Comparison of ENCODE assay signal across 1 cellular context in genomic region chr19:10602330-10603083, GRCh38.
TF ChIP-seq lines count a peak whose summit lies in the region.

No MANE protein-coding gene starts in this region.

TF ChIP-seq in HepG2, 621 proteins besides CTCF, POLR2A, EP300 and RAD21 (continued from another document and continues in another):
- TF ChIP-seq, protein P1, sequence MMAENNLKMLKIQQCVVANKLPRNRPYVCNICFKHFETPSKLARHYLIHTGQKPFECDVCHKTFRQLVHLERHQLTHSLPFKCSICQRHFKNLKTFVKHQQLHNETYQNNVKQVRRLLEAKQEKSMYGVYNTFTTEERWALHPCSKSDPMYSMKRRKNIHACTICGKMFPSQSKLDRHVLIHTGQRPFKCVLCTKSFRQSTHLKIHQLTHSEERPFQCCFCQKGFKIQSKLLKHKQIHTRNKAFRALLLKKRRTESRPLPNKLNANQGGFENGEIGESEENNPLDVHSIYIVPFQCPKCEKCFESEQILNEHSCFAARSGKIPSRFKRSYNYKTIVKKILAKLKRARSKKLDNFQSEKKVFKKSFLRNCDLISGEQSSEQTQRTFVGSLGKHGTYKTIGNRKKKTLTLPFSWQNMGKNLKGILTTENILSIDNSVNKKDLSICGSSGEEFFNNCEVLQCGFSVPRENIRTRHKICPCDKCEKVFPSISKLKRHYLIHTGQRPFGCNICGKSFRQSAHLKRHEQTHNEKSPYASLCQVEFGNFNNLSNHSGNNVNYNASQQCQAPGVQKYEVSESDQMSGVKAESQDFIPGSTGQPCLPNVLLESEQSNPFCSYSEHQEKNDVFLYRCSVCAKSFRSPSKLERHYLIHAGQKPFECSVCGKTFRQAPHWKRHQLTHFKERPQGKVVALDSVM (CRISPR knock-in tag; IDR thresholded peaks at IDR 0.05): no peak
- TF ChIP-seq, protein P2, sequence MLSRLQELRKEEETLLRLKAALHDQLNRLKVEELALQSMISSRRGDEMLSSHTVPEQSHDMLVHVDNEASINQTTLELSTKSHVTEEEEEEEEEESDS (CRISPR knock-in tag; IDR thresholded peaks at IDR 0.05; ENCODE audit: borderline replicate concordance): no peak
- TF ChIP-seq NCOA1 (CRISPR knock-in tag; IDR thresholded peaks at IDR 0.05) (no peak), NCOR1 (IDR thresholded peaks at IDR 0.05; ENCODE audit: borderline replicate concordance, low read length) (no peak), STAG1 (CRISPR knock-in tag; IDR thresholded peaks at IDR 0.05) (no peak), ZNF740 (CRISPR knock-in tag; IDR thresholded peaks at IDR 0.05) (no peak), ZNF746 (CRISPR knock-in tag; IDR thresholded peaks at IDR 0.05) (no peak), ZNF205 (CRISPR knock-in tag; IDR thresholded peaks at IDR 0.05) (no peak), ZNF317 (CRISPR knock-in tag; IDR thresholded peaks at IDR 0.05) (no peak), KLF9 (CRISPR knock-in tag; IDR thresholded peaks at IDR 0.05; ENCODE audit: low read depth) (no peak), BRF2 (CRISPR knock-in tag; IDR thresholded peaks at IDR 0.05) (no peak), ZFP36L2 (CRISPR knock-in tag; IDR thresholded peaks at IDR 0.05) (0 out of 2 replicates have a peak, but pooled peaks have one; percentile 33), ERF (CRISPR knock-in tag; IDR thresholded peaks at IDR 0.05) (0 out of 2 replicates have a peak, but pooled peaks have one; percentile 16), NKX3-1 (CRISPR knock-in tag; IDR thresholded peaks at IDR 0.05) (no peak), BHLHE40 (IDR thresholded peaks at IDR 0.05; ENCODE audit: low read length) (no peak), ZFY (CRISPR knock-in tag; IDR thresholded peaks at IDR 0.05) (peak; percentile 49; the same call in 1 of the 2 replicates), NFKBIZ (CRISPR knock-in tag; IDR thresholded peaks at IDR 0.05) (no peak), ZGPAT (CRISPR knock-in tag; IDR thresholded peaks at IDR 0.05) (0 out of 2 replicates have a peak, but pooled peaks have one; percentile 34), ZBTB3 (CRISPR knock-in tag; IDR thresholded peaks at IDR 0.05; ENCODE audit: borderline replicate concordance, low read depth) (no peak), SMC3 (IDR thresholded peaks at IDR 0.05; ENCODE audit: low read length) (no peak), ZNF609 (CRISPR knock-in tag; IDR thresholded peaks at IDR 0.05; ENCODE audit: borderline replicate concordance) (no peak), ZFP90 (CRISPR knock-in tag; IDR thresholded peaks at IDR 0.05; ENCODE audit: borderline replicate concordance) (no peak), ZZZ3 (CRISPR knock-in tag; IDR thresholded peaks at IDR 0.05; ENCODE audit: borderline replicate concordance) (no peak), RFXAP (CRISPR knock-in tag; IDR thresholded peaks at IDR 0.05; ENCODE audit: borderline replicate concordance) (no peak), ZNF713 (CRISPR knock-in tag; IDR thresholded peaks at IDR 0.05) (no peak), ZNF776 (CRISPR knock-in tag; IDR thresholded peaks at IDR 0.05) (no peak), MAFK (conservative IDR thresholded peaks at IDR 0.05 in 1 of 2, IDR thresholded peaks at IDR 0.05 in 1 of 2; ENCODE audit: low read length in 2 of 2) (no peak), NBN (conservative IDR thresholded peaks at IDR 0.05) (no peak), ZNF350 (CRISPR knock-in tag; IDR thresholded peaks at IDR 0.05; ENCODE audit: borderline replicate concordance, low read depth) (no peak), KLF6 (CRISPR knock-in tag; IDR thresholded peaks at IDR 0.05) (no peak), NFYC (CRISPR knock-in tag; IDR thresholded peaks at IDR 0.05) (0 out of 2 replicates have a peak, but pooled peaks have one; percentile 13), RFX3 (CRISPR knock-in tag; IDR thresholded peaks at IDR 0.05) (no peak), ZNF276 (CRISPR knock-in tag; IDR thresholded peaks at IDR 0.05; ENCODE audit: low read depth) (no peak), ZNF615 (CRISPR knock-in tag; IDR thresholded peaks at IDR 0.05; ENCODE audit: borderline replicate concordance) (no peak), ZNF17 (CRISPR knock-in tag; IDR thresholded peaks at IDR 0.05) (no peak), BRCA1 (CRISPR knock-in tag; IDR thresholded peaks at IDR 0.05) (no peak), SMARCE1 (IDR thresholded peaks at IDR 0.05; ENCODE audit: borderline replicate concordance) (no peak), ZNF547 (CRISPR knock-in tag; IDR thresholded peaks at IDR 0.05) (no peak), ZNF879 (CRISPR knock-in tag; IDR thresholded peaks at IDR 0.05) (no peak)
- TF ChIP-seq, protein P3, sequence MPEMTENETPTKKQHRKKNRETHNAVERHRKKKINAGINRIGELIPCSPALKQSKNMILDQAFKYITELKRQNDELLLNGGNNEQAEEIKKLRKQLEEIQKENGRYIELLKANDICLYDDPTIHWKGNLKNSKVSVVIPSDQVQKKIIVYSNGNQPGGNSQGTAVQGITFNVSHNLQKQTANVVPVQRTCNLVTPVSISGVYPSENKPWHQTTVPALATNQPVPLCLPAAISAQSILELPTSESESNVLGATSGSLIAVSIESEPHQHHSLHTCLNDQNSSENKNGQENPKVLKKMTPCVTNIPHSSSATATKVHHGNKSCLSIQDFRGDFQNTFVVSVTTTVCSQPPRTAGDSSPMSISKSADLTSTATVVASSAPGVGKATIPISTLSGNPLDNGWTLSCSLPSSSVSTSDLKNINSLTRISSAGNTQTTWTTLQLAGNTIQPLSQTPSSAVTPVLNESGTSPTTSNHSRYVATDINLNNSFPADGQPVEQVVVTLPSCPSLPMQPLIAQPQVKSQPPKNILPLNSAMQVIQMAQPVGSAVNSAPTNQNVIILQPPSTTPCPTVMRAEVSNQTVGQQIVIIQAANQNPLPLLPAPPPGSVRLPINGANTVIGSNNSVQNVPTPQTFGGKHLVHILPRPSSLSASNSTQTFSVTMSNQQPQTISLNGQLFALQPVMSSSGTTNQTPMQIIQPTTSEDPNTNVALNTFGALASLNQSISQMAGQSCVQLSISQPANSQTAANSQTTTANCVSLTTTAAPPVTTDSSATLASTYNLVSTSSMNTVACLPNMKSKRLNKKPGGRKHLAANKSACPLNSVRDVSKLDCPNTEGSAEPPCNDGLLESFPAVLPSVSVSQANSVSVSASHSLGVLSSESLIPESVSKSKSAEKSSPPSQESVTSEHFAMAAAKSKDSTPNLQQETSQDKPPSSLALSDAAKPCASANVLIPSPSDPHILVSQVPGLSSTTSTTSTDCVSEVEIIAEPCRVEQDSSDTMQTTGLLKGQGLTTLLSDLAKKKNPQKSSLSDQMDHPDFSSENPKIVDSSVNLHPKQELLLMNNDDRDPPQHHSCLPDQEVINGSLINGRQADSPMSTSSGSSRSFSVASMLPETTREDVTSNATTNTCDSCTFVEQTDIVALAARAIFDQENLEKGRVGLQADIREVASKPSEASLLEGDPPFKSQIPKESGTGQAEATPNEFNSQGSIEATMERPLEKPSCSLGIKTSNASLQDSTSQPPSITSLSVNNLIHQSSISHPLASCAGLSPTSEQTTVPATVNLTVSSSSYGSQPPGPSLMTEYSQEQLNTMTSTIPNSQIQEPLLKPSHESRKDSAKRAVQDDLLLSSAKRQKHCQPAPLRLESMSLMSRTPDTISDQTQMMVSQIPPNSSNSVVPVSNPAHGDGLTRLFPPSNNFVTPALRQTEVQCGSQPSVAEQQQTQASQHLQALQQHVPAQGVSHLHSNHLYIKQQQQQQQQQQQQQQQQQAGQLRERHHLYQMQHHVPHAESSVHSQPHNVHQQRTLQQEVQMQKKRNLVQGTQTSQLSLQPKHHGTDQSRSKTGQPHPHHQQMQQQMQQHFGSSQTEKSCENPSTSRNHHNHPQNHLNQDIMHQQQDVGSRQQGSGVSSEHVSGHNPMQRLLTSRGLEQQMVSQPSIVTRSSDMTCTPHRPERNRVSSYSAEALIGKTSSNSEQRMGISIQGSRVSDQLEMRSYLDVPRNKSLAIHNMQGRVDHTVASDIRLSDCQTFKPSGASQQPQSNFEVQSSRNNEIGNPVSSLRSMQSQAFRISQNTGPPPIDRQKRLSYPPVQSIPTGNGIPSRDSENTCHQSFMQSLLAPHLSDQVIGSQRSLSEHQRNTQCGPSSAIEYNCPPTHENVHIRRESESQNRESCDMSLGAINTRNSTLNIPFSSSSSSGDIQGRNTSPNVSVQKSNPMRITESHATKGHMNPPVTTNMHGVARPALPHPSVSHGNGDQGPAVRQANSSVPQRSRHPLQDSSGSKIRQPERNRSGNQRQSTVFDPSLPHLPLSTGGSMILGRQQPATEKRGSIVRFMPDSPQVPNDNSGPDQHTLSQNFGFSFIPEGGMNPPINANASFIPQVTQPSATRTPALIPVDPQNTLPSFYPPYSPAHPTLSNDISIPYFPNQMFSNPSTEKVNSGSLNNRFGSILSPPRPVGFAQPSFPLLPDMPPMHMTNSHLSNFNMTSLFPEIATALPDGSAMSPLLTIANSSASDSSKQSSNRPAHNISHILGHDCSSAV (CRISPR knock-in tag; IDR thresholded peaks at IDR 0.05; ENCODE audit: borderline replicate concordance): no peak
